Comparison of ENCODE assay signal across 1 cellular context in the genomic region with DNA sequence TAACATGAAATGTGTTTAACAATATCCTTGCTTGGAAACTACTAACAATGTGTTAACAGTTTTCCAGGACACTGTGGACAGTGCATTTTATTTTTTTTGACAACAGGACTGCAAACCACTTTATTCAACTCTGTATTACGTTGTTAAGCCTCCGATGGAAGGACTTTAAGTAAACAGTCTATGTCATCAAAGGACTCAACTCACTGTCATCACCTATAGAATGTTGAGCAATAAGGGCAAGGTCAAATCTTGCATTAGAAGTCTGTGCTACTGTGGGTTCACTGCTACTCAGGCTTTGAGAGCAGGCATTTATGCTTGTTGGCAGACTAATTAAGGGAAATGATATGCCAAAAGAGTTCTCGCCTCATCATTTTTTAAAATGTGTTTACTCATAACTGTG.
A peak's percentile ranks its signal among the peaks of the same experiment; 100 is the strongest.
TF ChIP-seq lines count a peak whose summit lies in the region.

No MANE protein-coding gene starts in this region.

TF ChIP-seq in HepG2, 621 proteins besides CTCF, POLR2A, EP300 and RAD21 (continued from another document and continues in another):
- TF ChIP-seq, protein P1, sequence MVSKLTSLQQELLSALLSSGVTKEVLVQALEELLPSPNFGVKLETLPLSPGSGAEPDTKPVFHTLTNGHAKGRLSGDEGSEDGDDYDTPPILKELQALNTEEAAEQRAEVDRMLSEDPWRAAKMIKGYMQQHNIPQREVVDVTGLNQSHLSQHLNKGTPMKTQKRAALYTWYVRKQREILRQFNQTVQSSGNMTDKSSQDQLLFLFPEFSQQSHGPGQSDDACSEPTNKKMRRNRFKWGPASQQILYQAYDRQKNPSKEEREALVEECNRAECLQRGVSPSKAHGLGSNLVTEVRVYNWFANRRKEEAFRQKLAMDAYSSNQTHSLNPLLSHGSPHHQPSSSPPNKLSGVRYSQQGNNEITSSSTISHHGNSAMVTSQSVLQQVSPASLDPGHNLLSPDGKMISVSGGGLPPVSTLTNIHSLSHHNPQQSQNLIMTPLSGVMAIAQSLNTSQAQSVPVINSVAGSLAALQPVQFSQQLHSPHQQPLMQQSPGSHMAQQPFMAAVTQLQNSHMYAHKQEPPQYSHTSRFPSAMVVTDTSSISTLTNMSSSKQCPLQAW (CRISPR knock-in tag; IDR thresholded peaks at IDR 0.05) = no peak
- TF ChIP-seq MEIS2 (CRISPR knock-in tag; IDR thresholded peaks at IDR 0.05) (no peak), SP2 (CRISPR knock-in tag; IDR thresholded peaks at IDR 0.05) (no peak), U2AF1 (optimal IDR thresholded peaks at IDR 0.05; ENCODE audit: low read depth, low read length) (no peak), FLYWCH1 (CRISPR knock-in tag; IDR thresholded peaks at IDR 0.05) (no peak), LCORL (IDR thresholded peaks at IDR 0.05) (no peak), LCORL (CRISPR knock-in tag; IDR thresholded peaks at IDR 0.05) (no peak), ZBTB7A (CRISPR knock-in tag; IDR thresholded peaks at IDR 0.05) (no peak), ZNF430 (CRISPR knock-in tag; IDR thresholded peaks at IDR 0.05) (no peak), ZNF225 (CRISPR knock-in tag; IDR thresholded peaks at IDR 0.05) (no peak), MTA3 (CRISPR knock-in tag; IDR thresholded peaks at IDR 0.05) (no peak), JUNB (CRISPR knock-in tag; IDR thresholded peaks at IDR 0.05; ENCODE audit: borderline replicate concordance) (no peak), FOSL2 (CRISPR knock-in tag; IDR thresholded peaks at IDR 0.05) (peak; percentile 66), KMT2A (CRISPR knock-in tag; IDR thresholded peaks at IDR 0.05) (no peak), MXI1 (IDR thresholded peaks at IDR 0.05; ENCODE audit: borderline replicate concordance, low read depth, low read length) (no peak), NR2C2 (CRISPR knock-in tag; IDR thresholded peaks at IDR 0.05; ENCODE audit: borderline replicate concordance) (no peak), GFI1 (CRISPR knock-in tag; IDR thresholded peaks at IDR 0.05; ENCODE audit: borderline replicate concordance) (no peak), HMG20A (CRISPR knock-in tag; IDR thresholded peaks at IDR 0.05; ENCODE audit: borderline replicate concordance) (peak; percentile 75; the same call in 1 of the 2 replicates), PTBP1 (IDR thresholded peaks at IDR 0.05; ENCODE audit: low read depth, low read length, poor library complexity, severe bottlenecking) (no peak), ZNF33A (CRISPR knock-in tag; IDR thresholded peaks at IDR 0.05; ENCODE audit: borderline replicate concordance) (no peak), ARNT2 (CRISPR knock-in tag; IDR thresholded peaks at IDR 0.05; ENCODE audit: low read depth) (no peak), HNRNPL (IDR thresholded peaks at IDR 0.05; ENCODE audit: low read depth, low read length) (no peak), MIER2 (CRISPR knock-in tag; IDR thresholded peaks at IDR 0.05) (no peak), IRX3 (CRISPR knock-in tag; IDR thresholded peaks at IDR 0.05; ENCODE audit: borderline replicate concordance, low read depth) (no peak), ISX (CRISPR knock-in tag; conservative IDR thresholded peaks at IDR 0.05) (no peak), MIER3 (CRISPR knock-in tag; IDR thresholded peaks at IDR 0.05; ENCODE audit: borderline replicate concordance) (0 out of 2 replicates have a peak, but pooled peaks have one; percentile 24), ZNF562 (CRISPR knock-in tag; IDR thresholded peaks at IDR 0.05; ENCODE audit: borderline replicate concordance) (no peak), MED8 (CRISPR knock-in tag; IDR thresholded peaks at IDR 0.05; ENCODE audit: insufficient replicate concordance) (no peak), ISL2 (CRISPR knock-in tag; IDR thresholded peaks at IDR 0.05) (peak; percentile 39; the same call in 1 of the 2 replicates), MTF1 (CRISPR knock-in tag; IDR thresholded peaks at IDR 0.05) (no peak), ZBTB8A (CRISPR knock-in tag; IDR thresholded peaks at IDR 0.05; ENCODE audit: borderline replicate concordance, low read depth) (no peak), PAF1 (CRISPR knock-in tag; IDR thresholded peaks at IDR 0.05) (no peak)
- TF ChIP-seq, protein P2, sequence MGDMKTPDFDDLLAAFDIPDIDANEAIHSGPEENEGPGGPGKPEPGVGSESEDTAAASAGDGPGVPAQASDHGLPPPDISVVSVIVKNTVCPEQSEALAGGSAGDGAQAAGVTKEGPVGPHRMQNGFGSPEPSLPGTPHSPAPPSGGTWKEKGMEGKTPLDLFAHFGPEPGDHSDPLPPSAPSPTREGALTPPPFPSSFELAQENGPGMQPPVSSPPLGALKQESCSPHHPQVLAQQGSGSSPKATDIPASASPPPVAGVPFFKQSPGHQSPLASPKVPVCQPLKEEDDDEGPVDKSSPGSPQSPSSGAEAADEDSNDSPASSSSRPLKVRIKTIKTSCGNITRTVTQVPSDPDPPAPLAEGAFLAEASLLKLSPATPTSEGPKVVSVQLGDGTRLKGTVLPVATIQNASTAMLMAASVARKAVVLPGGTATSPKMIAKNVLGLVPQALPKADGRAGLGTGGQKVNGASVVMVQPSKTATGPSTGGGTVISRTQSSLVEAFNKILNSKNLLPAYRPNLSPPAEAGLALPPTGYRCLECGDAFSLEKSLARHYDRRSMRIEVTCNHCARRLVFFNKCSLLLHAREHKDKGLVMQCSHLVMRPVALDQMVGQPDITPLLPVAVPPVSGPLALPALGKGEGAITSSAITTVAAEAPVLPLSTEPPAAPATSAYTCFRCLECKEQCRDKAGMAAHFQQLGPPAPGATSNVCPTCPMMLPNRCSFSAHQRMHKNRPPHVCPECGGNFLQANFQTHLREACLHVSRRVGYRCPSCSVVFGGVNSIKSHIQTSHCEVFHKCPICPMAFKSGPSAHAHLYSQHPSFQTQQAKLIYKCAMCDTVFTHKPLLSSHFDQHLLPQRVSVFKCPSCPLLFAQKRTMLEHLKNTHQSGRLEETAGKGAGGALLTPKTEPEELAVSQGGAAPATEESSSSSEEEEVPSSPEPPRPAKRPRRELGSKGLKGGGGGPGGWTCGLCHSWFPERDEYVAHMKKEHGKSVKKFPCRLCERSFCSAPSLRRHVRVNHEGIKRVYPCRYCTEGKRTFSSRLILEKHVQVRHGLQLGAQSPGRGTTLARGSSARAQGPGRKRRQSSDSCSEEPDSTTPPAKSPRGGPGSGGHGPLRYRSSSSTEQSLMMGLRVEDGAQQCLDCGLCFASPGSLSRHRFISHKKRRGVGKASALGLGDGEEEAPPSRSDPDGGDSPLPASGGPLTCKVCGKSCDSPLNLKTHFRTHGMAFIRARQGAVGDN (CRISPR knock-in tag; IDR thresholded peaks at IDR 0.05) = no peak
- TF ChIP-seq, protein P3, sequence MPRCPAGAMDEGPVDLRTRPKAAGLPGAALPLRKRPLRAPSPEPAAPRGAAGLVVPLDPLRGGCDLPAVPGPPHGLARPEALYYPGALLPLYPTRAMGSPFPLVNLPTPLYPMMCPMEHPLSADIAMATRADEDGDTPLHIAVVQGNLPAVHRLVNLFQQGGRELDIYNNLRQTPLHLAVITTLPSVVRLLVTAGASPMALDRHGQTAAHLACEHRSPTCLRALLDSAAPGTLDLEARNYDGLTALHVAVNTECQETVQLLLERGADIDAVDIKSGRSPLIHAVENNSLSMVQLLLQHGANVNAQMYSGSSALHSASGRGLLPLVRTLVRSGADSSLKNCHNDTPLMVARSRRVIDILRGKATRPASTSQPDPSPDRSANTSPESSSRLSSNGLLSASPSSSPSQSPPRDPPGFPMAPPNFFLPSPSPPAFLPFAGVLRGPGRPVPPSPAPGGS (CRISPR knock-in tag; IDR thresholded peaks at IDR 0.05) = no peak
- TF ChIP-seq, protein P4, sequence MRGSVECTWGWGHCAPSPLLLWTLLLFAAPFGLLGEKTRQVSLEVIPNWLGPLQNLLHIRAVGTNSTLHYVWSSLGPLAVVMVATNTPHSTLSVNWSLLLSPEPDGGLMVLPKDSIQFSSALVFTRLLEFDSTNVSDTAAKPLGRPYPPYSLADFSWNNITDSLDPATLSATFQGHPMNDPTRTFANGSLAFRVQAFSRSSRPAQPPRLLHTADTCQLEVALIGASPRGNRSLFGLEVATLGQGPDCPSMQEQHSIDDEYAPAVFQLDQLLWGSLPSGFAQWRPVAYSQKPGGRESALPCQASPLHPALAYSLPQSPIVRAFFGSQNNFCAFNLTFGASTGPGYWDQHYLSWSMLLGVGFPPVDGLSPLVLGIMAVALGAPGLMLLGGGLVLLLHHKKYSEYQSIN (CRISPR knock-in tag; IDR thresholded peaks at IDR 0.05; ENCODE audit: borderline replicate concordance) = no peak
- TF ChIP-seq, protein P5, sequence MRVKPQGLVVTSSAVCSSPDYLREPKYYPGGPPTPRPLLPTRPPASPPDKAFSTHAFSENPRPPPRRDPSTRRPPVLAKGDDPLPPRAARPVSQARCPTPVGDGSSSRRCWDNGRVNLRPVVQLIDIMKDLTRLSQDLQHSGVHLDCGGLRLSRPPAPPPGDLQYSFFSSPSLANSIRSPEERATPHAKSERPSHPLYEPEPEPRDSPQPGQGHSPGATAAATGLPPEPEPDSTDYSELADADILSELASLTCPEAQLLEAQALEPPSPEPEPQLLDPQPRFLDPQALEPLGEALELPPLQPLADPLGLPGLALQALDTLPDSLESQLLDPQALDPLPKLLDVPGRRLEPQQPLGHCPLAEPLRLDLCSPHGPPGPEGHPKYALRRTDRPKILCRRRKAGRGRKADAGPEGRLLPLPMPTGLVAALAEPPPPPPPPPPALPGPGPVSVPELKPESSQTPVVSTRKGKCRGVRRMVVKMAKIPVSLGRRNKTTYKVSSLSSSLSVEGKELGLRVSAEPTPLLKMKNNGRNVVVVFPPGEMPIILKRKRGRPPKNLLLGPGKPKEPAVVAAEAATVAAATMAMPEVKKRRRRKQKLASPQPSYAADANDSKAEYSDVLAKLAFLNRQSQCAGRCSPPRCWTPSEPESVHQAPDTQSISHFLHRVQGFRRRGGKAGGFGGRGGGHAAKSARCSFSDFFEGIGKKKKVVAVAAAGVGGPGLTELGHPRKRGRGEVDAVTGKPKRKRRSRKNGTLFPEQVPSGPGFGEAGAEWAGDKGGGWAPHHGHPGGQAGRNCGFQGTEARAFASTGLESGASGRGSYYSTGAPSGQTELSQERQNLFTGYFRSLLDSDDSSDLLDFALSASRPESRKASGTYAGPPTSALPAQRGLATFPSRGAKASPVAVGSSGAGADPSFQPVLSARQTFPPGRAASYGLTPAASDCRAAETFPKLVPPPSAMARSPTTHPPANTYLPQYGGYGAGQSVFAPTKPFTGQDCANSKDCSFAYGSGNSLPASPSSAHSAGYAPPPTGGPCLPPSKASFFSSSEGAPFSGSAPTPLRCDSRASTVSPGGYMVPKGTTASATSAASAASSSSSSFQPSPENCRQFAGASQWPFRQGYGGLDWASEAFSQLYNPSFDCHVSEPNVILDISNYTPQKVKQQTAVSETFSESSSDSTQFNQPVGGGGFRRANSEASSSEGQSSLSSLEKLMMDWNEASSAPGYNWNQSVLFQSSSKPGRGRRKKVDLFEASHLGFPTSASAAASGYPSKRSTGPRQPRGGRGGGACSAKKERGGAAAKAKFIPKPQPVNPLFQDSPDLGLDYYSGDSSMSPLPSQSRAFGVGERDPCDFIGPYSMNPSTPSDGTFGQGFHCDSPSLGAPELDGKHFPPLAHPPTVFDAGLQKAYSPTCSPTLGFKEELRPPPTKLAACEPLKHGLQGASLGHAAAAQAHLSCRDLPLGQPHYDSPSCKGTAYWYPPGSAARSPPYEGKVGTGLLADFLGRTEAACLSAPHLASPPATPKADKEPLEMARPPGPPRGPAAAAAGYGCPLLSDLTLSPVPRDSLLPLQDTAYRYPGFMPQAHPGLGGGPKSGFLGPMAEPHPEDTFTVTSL (CRISPR knock-in tag; IDR thresholded peaks at IDR 0.05; ENCODE audit: borderline replicate concordance) = peak; percentile 78; the same call in 1 of the 2 replicates
- TF ChIP-seq, protein P6, sequence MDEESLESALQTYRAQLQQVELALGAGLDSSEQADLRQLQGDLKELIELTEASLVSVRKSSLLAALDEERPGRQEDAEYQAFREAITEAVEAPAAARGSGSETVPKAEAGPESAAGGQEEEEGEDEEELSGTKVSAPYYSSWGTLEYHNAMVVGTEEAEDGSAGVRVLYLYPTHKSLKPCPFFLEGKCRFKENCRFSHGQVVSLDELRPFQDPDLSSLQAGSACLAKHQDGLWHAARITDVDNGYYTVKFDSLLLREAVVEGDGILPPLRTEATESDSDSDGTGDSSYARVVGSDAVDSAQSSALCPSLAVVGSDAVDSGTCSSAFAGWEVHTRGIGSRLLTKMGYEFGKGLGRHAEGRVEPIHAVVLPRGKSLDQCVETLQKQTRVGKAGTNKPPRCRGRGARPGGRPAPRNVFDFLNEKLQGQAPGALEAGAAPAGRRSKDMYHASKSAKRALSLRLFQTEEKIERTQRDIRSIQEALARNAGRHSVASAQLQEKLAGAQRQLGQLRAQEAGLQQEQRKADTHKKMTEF (CRISPR knock-in tag; IDR thresholded peaks at IDR 0.05) = 0 out of 2 replicates have a peak, but pooled peaks have one; percentile 41
- TF ChIP-seq, protein P7, sequence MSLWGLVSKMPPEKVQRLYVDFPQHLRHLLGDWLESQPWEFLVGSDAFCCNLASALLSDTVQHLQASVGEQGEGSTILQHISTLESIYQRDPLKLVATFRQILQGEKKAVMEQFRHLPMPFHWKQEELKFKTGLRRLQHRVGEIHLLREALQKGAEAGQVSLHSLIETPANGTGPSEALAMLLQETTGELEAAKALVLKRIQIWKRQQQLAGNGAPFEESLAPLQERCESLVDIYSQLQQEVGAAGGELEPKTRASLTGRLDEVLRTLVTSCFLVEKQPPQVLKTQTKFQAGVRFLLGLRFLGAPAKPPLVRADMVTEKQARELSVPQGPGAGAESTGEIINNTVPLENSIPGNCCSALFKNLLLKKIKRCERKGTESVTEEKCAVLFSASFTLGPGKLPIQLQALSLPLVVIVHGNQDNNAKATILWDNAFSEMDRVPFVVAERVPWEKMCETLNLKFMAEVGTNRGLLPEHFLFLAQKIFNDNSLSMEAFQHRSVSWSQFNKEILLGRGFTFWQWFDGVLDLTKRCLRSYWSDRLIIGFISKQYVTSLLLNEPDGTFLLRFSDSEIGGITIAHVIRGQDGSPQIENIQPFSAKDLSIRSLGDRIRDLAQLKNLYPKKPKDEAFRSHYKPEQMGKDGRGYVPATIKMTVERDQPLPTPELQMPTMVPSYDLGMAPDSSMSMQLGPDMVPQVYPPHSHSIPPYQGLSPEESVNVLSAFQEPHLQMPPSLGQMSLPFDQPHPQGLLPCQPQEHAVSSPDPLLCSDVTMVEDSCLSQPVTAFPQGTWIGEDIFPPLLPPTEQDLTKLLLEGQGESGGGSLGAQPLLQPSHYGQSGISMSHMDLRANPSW (CRISPR knock-in tag; IDR thresholded peaks at IDR 0.05; ENCODE audit: borderline replicate concordance) = no peak
- TF ChIP-seq, protein P8, sequence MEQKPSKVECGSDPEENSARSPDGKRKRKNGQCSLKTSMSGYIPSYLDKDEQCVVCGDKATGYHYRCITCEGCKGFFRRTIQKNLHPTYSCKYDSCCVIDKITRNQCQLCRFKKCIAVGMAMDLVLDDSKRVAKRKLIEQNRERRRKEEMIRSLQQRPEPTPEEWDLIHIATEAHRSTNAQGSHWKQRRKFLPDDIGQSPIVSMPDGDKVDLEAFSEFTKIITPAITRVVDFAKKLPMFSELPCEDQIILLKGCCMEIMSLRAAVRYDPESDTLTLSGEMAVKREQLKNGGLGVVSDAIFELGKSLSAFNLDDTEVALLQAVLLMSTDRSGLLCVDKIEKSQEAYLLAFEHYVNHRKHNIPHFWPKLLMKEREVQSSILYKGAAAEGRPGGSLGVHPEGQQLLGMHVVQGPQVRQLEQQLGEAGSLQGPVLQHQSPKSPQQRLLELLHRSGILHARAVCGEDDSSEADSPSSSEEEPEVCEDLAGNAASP (CRISPR knock-in tag; IDR thresholded peaks at IDR 0.05; ENCODE audit: borderline replicate concordance) = no peak
